ENCODE assay signal across 8 cellular contexts in the genomic region with DNA sequence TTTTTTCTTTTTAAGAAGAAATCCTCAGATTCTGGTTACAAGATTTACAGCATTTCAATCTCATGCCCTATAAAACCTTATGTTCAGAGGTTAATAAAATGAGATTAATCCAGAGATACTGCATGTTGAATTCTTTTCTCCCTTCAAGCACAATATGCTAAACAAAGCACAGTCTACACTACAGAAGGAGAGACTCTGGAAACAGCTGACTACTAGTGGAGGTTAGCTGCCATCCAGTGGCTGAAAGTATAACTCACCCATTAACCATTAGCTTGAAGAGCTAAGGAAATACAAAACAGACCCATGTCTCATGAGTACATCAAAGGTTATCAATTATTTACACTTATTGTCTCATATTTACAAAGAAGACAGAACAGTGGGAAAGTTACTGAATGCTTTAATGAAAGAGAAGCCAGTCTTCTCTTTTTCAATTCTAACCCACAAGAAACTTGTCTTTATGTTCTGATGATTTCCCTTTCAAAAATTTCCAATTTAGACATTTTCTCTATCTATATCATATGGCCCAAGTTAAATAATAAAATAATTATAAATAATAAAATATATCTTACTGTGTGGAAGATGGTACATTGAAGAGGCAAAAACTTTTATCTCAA. TPM values are rescaled to one million over a fixed set of nuclear protein-coding genes. Genes with fewer than 3 reads are reported as not detected.
DNase-seq lines count a peak whose midpoint lies in the region; ATAC-seq and TF ChIP-seq lines count a peak whose summit lies in the region.

No MANE protein-coding gene starts in this region.

- CTCF ChIA-PET in A673 (lab: Charles Lee) = no interaction called here

- POLR2A ChIA-PET in A673 (lab: Charles Lee; ENCODE audit: low non-redundant PET) = no interaction called here

- no peak overlapping the region for H3K4me3 ChIP-seq in A673 (ENCODE audit: low read depth, low read length, poor library complexity, severe bottlenecking)

- no peaks in the 10 kb centered on the region for H3K4me1 ChIP-seq in A673 (ENCODE audit: insufficient read depth, low read length, poor library complexity, severe bottlenecking)

- in situ Hi-C loops in GM13976 (cut with MboI; ENCODE audit: low sequenced_read_pairs, unreplicated experiment) = no loop called here

- H3K36me3 Mint-ChIP-seq in progenitor cell of endocrine pancreas (ENCODE audit: insufficient read depth) = peaks cover 2% of the 10 kb centered on the region

- DNase-seq in A673 (ENCODE audit: low spot score) = peak; percentile 69
- DNase-seq in GM13976 (ENCODE audit: low spot score) = peak; percentile 28
- peak; percentile 19 for DNase-seq in MV-4-11 (lab: John Stamatoyannopoulos, UW)
- peak; percentile 84 for DNase-seq in SHP77 treated with DMSO at 0.1 percent for 48 hours (lab: John Stamatoyannopoulos, UW)
- DNase-seq in fibroblast of peridontal ligament (ENCODE audit: extremely low read depth) = peak; percentile 72
- DNase-seq in progenitor cell of endocrine pancreas (ENCODE audit: low spot score, unreplicated experiment) = peak; percentile 33
- DNase-seq in activated T-cell treated with anti-CD3 and anti-CD28 coated beads for 4 hours = no peak

- no peaks in the 10 kb centered on the region for H3K9me3 ChIP-seq in A673 (ENCODE audit: low read depth, low read length, poor library complexity, severe bottlenecking)

- ATAC-seq in HG02642 (IDR thresholded peaks at IDR 0.05; ENCODE audit: poor library complexity, unreplicated experiment) = peak; percentile 95

- intact Hi-C loops in A673 (cut with micrococcal nuclease; ENCODE audit: unreplicated experiment) = loop anchor here (5.0 kb wide), 1 partner anchor 1935 kb away; no protein-coding TSS in a partner anchor

- H3K27me3 Mint-ChIP-seq in progenitor cell of endocrine pancreas = peaks cover 3% of the 10 kb centered on the region

- BruUV-seq in A673 (replicated peaks; lab: Mats Ljungman, UMichigan) = no TSS peak

- no peak overlapping the region for H3K4me3 Mint-ChIP-seq in progenitor cell of endocrine pancreas (ENCODE audit: low read depth)

- TF ChIP-seq CTCF in A673 (conservative IDR thresholded peaks at IDR 0.05; ENCODE audit: low read depth, low read length) = peak; percentile 72
- peak; percentile 30 for TF ChIP-seq CTCF in GM13976 (IDR thresholded peaks at IDR 0.05; ENCODE audit: borderline replicate concordance, control extremely low read depth, extremely low read depth, insufficient read depth, missing control alignments)
- peak; percentile 87 for TF ChIP-seq CTCF in progenitor cell of endocrine pancreas (IDR thresholded peaks at IDR 0.05; ENCODE audit: unreplicated experiment)

- H3K4me1 Mint-ChIP-seq in progenitor cell of endocrine pancreas (ENCODE audit: low read depth) = no peaks in the 10 kb centered on the region

- no peak overlapping the region for H3K27ac ChIP-seq in A673 (ENCODE audit: low read depth, low read length, poor library complexity, severe bottlenecking)

- H3K27me3 ChIP-seq in A673 (replicated peaks; ENCODE audit: insufficient read depth, low read depth, low read length, poor library complexity) = peaks cover 16% of the 10 kb centered on the region

- no peak overlapping the region for H3K27ac Mint-ChIP-seq in progenitor cell of endocrine pancreas

- peaks cover 3% of the 10 kb centered on the region for H3K9me3 Mint-ChIP-seq in progenitor cell of endocrine pancreas (ENCODE audit: low read depth)

- no peaks in the 10 kb centered on the region for H3K36me3 ChIP-seq in A673 (ENCODE audit: insufficient read depth, low read length, poor library complexity, severe bottlenecking)

RNA-seq across cellular contexts. Expression of a gene that starts 12.7 kb away (rescaled TPM):
- total RNA-seq in A673 (2021) = 0.11 TPM in 1 of 2 replicates, not detected in the other
- total RNA-seq in progenitor cell of endocrine pancreas = 1.4 TPM in 2 replicates

Comparison
In these comparisons a context has a peak if more than half of its experiments do, and no peak if none do; other contexts are left out.
1. CTCF ChIP-seq: peak in every context shown above with its lines; median percentile 87 in progenitor cell of endocrine pancreas; 72 in A673; 30 in GM13976.